In the genomic region with DNA sequence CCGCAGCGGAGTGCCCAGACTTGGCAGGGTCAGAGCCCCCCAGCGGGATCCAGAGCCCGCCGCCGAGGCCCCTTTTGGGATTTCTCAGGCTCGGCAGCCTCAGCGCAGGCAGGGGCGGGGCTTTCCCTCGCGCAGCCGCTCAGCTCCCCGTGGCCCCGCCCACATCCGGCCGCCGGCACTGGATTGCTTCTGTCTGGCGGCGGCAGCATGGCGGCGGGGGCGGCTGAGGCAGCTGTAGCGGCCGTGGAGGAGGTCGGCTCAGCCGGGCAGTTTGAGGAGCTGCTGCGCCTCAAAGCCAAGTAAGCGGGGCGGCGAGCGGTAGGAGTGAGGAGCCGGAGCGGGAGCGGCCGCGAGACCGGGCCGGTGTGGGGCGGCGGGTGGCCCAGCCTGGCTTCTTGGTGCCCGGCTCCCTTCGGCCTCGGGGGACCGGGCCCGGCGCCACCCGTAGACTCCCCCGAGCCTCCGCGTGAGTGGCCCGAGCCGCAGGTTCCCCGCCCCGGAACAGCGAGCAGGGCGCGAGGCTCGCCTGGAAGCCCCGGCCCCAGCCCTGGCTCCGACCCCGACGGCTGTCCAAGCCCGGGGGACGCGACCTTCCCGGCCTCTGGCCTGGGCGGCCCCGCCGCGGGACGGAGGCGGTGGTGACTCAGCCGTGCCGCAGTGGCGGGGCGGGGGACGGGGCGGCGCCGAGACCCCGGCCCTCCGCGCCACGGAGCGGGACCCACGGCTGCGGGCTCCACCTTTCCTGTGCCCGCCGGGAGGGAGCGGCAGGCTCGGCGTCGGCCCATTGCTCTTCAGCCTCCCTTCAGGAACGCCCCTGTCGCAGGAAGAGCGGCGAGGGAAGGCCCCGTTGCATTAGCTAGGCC, we compare ENCODE assay signal across 8 cellular contexts. TPM values are rescaled to one million over a fixed set of nuclear protein-coding genes. Genes with fewer than 3 reads are reported as not detected.
DNase-seq lines count a peak whose midpoint lies in the region; ATAC-seq, FAIRE-seq and TF ChIP-seq lines count a peak whose summit lies in the region.

Gene GLRX3 (plus strand): TSS at position 178 of the 863 bp plus-strand sequence. CDS start 30 bp downstream, at position 208.

- ATAC-seq in HG03064 (IDR thresholded peaks at IDR 0.05; ENCODE audit: low read depth, unreplicated experiment), result peak; percentile 87

- H3K36me3 ChIP-seq in keratinocyte (ENCODE audit: control insufficient read depth in 2 of 2, extremely low read depth in 1 of 2, insufficient read depth in 2 of 2, low read length in 2 of 2), result peaks cover 0 to 3% of the 10 kb centered on the region in 2 experiments

- DNase-seq in ACHN (peak; percentile 89), NCI-H2227 treated with DMSO at 0.1 percent for 48 hours (lab: John Stamatoyannopoulos, UW) (peak; percentile 72), cerebellar cortex (ENCODE audit: low spot score) (peak; percentile 79), keratinocyte (ENCODE audit: low read depth, low spot score) (no peak)
- DNase-seq in activated CD4-positive, CD25-positive, alpha-beta regulatory T cell treated with anti-CD3 and anti-CD28 coated beads, Interleukin-2, amount 50 U/mL, for 72 hours, result peak; percentile 92
- DNase-seq in stimulated activated CD4-positive, alpha-beta T cell treated with anti-CD3 and anti-CD28 coated beads, Interleukin-15, amount 100 ng/mL, for 1 hour (ENCODE audit: low read depth in 1 of 2, low spot score in 1 of 2), result peak; percentile 75 to 90

- dilution Hi-C loops in keratinocyte (cut with MboI; ENCODE audit: extremely low pct_ligation_motif_present, low sequenced_read_pairs), result no loop called here

- H3K9me3 ChIP-seq in keratinocyte (ENCODE audit: control insufficient read depth, low read depth, low read length), result no peaks in the 10 kb centered on the region

- H3K4me1 ChIP-seq in keratinocyte (ENCODE audit: control insufficient read depth, extremely low read depth, insufficient read depth, low read length), result peaks cover 30% of the 10 kb centered on the region

- H4K20me1 ChIP-seq in keratinocyte (ENCODE audit: control insufficient read depth, extremely low read depth, insufficient read depth, low read length), result peaks cover 18% of the 10 kb centered on the region

- peak within 1 kb of the TSS; percentile 98 for H3K4me2 ChIP-seq in keratinocyte (ENCODE audit: control insufficient read depth, extremely low read depth, insufficient read depth, low read depth, low read length)

- FAIRE-seq in keratinocyte (lab: Jason Lieb, UNC), result no peak

- peak within 1 kb of the TSS; percentile 74 for H2AFZ ChIP-seq in keratinocyte (ENCODE audit: control insufficient read depth, low read length)

- H3K79me2 ChIP-seq in keratinocyte (ENCODE audit: control insufficient read depth, insufficient read depth, low read length), result peaks cover 50% of the 10 kb centered on the region

- peak within 1 kb of the TSS; percentile 88 for H3K27ac ChIP-seq in keratinocyte (ENCODE audit: control insufficient read depth, insufficient read depth, low read length)

- in situ Hi-C loops in ACHN (cut with HindIII; ENCODE audit: low pct_ligation_motif_present, low pct_unique_long_range_greater_than_20kb, low sequenced_read_pairs), result no loop called here

- H3K27me3 ChIP-seq in keratinocyte (ENCODE audit: control insufficient read depth, extremely low read depth, insufficient read depth, low read length), result no peaks in the 10 kb centered on the region

- H3K9ac ChIP-seq in keratinocyte (ENCODE audit: control insufficient read depth, extremely low read depth, insufficient read depth, low read length), result peak within 1 kb of the TSS; percentile 82

- TF ChIP-seq CTCF in keratinocyte (optimal IDR thresholded peaks at IDR 0.05 in 1 of 3, IDR thresholded peaks at IDR 0.05 in 1 of 3, conservative IDR thresholded peaks at IDR 0.05 in 1 of 3; ENCODE audit: extremely low read depth in 1 of 3, insufficient read depth in 2 of 3, low read length in 3 of 3), result no peak

- H3K9me1 ChIP-seq in keratinocyte (ENCODE audit: control insufficient read depth, extremely low read depth, insufficient read depth, low read length), result peaks cover 2% of the 10 kb centered on the region

- H3K4me3 ChIP-seq in keratinocyte (ENCODE audit: control insufficient read depth in 2 of 3, extremely low read depth in 1 of 3, insufficient read depth in 2 of 3, low read depth in 1 of 3, low read length in 3 of 3), result peak within 1 kb of the TSS; percentile 77 to 87 (median 86)

- peak; percentile 75 for TF ChIP-seq POLR2A in GM18526 (IDR thresholded peaks at IDR 0.05; ENCODE audit: extremely low read depth, insufficient read length)

RNA-seq across cellular contexts. Expression of gene GLRX3, which starts in this region (rescaled TPM):
- 133 to 215 TPM (median 142 TPM) in 3 replicates for polyA plus RNA-seq in keratinocyte
- 193 TPM for polyA plus RNA-seq in keratinocyte (2011; ENCODE audit: low read depth)
- polyA plus RNA-seq in keratinocyte (2011; cell fraction: cytosol; rRNA removed), result 122 and 206 TPM in 2 replicates
- polyA plus RNA-seq in keratinocyte (2011; cell fraction: nucleus; rRNA removed), result 89.4 and 111 TPM in 2 replicates
- 137 and 154 TPM in 2 replicates for polyA plus RNA-seq in keratinocyte (2012; ENCODE audit: low replicate concordance)
- polyA minus RNA-seq in keratinocyte, result 18.8 to 50.7 TPM (median 33.0 TPM) in 3 replicates
- polyA minus RNA-seq in keratinocyte (2011; cell fraction: cytosol; rRNA and poly(A)+ RNA removed), result 60.4 TPM
- polyA minus RNA-seq in keratinocyte (2011; cell fraction: nucleus; rRNA and poly(A)+ RNA removed), result 26.6 and 34.0 TPM in 2 replicates
